19 cellular contexts compared by ENCODE assay signal in genomic region chr7:24880886-24881285, GRCh38.
"Had no signal": no experiment of that assay in that cellular context is flagged by ENCODE, and none has a peak within 500 bp of the region (broad histone marks: within the 10 kb centered on the region; RNA-seq: fewer than 3 reads in every experiment).

No MANE protein-coding gene starts in this region.

- FAIRE-seq: small intestine had no signal

- H3K27ac ChIP-seq: gastrocnemius medialis, heart left ventricle, upper lobe of left lung, VCaP had no signal

- DNase-seq: activated CD8-positive, alpha-beta memory T cell treated with anti-CD3 and anti-CD28 coated beads, Interleukin-2, amount 50 U/mL, for 48 hours; activated gamma-delta T cell; activated naive CD8-positive, alpha-beta T cell treated with anti-CD3 and anti-CD28 coated beads, Interleukin-2, amount 10 ng/mL, durations not matched to agents 7 days and 5 days; aorta; cerebellar nuclear complex; gastrocnemius medialis; heart left ventricle; right cardiac atrium; small intestine; stimulated activated CD4-positive, alpha-beta T cell treated with anti-CD3 and anti-CD28 coated beads, Interleukin-4, amount 100 ng/mL, for 4 hours; stimulated activated CD8-positive, alpha-beta memory T cell treated with anti-CD3 and anti-CD28 coated beads, Interleukin-4, amount 100 ng/mL, for 48 hours; T-helper 9 cell; upper lobe of left lung had no signal

- ATAC-seq: gastrocnemius medialis, heart left ventricle, right cardiac atrium had no signal

- H3K27ac Mint-ChIP-seq: activated naive CD8-positive, alpha-beta T cell treated with anti-CD3 and anti-CD28 coated beads, Interleukin-2, amount 10 ng/mL, durations not matched to agents 7 days and 5 days; endodermal cell; mesothelial cell of epicardium; progenitor cell of endocrine pancreas had no signal

- H3K4me3 ChIP-seq: gastrocnemius medialis, heart left ventricle, lung, upper lobe of left lung had no signal

- H3K36me3 Mint-ChIP-seq: mesothelial cell of epicardium had no signal

- H3K36me3 ChIP-seq: gastrocnemius medialis, heart left ventricle, upper lobe of left lung had no signal

- H3K4me3 Mint-ChIP-seq: activated naive CD8-positive, alpha-beta T cell treated with anti-CD3 and anti-CD28 coated beads, Interleukin-2, amount 10 ng/mL, durations not matched to agents 7 days and 5 days; endodermal cell; mesothelial cell of epicardium; stimulated activated naive CD8-positive, alpha-beta T cell treated with anti-CD3 and anti-CD28 coated beads, Interleukin-15, Interleukin-2, amounts not matched to agents 100 ng/mL and 50 ng/mL, for 24 hours had no signal

- H3K27me3 ChIP-seq: gastrocnemius medialis, heart left ventricle, upper lobe of left lung had no signal

- H3K27me3 Mint-ChIP-seq: activated naive CD8-positive, alpha-beta T cell treated with anti-CD3 and anti-CD28 coated beads, Interleukin-2, amount 10 ng/mL, durations not matched to agents 7 days and 5 days; progenitor cell of endocrine pancreas; stimulated activated naive CD8-positive, alpha-beta T cell treated with anti-CD3 and anti-CD28 coated beads, Interleukin-15, Interleukin-2, amounts not matched to agents 100 ng/mL and 50 ng/mL, for 24 hours had no signal

- H3K9me3 Mint-ChIP-seq: activated naive CD8-positive, alpha-beta T cell treated with anti-CD3 and anti-CD28 coated beads, Interleukin-2, amount 10 ng/mL, durations not matched to agents 7 days and 5 days; endodermal cell; stimulated activated naive CD8-positive, alpha-beta T cell treated with anti-CD3 and anti-CD28 coated beads, Interleukin-15, Interleukin-2, amounts not matched to agents 100 ng/mL and 50 ng/mL, for 24 hours had no signal

- H3K9me3 ChIP-seq: gastrocnemius medialis, heart left ventricle, upper lobe of left lung had no signal
